Comparison of ENCODE assay signal across 9 cellular contexts in genomic region chr2:230774348-230774951, GRCh38.
DNase-seq lines count a peak whose midpoint lies in the region; ATAC-seq and TF ChIP-seq lines count a peak whose summit lies in the region.
"Had no signal": no experiment of that assay in that cellular context is flagged by ENCODE, and none has a peak within 500 bp of the region (broad histone marks: within the 10 kb centered on the region; RNA-seq: fewer than 3 reads in every experiment).

No MANE protein-coding gene starts in this region.

- H3K27me3 ChIP-seq in mesenchymal stem cell (ENCODE audit: control insufficient read depth in 1 of 2, insufficient read depth in 1 of 2, low read length in 2 of 2) = no peaks in the 10 kb centered on the region

- peak overlapping the region in 1 of 2 experiments; percentile 97 for H2BK12ac ChIP-seq in mesenchymal stem cell (ENCODE audit: low read length in 2 of 2)

- H3K4me3 ChIP-seq in choroid plexus epithelial cell (ENCODE audit: low read depth, low read length) = no peak overlapping the region
- peak overlapping the region in 1 of 2 experiments; percentile 53 for H3K4me3 ChIP-seq in mesenchymal stem cell (ENCODE audit: insufficient read depth in 1 of 2, low read depth in 1 of 2, low read length in 2 of 2)

- H3K9ac ChIP-seq in mesenchymal stem cell (ENCODE audit: low read length) = peak overlapping the region; percentile 86

- H3K36me3 ChIP-seq in mesenchymal stem cell (ENCODE audit: control insufficient read depth in 1 of 2, insufficient read depth in 2 of 2, low read depth in 1 of 2, low read length in 2 of 2) = peaks cover 0 to 55% of the 10 kb centered on the region in 2 experiments

- H3K23ac ChIP-seq in mesenchymal stem cell (ENCODE audit: low read length in 2 of 2) = no peak overlapping the region

- H3K18ac ChIP-seq in mesenchymal stem cell (ENCODE audit: low read depth in 1 of 2, low read length in 2 of 2) = peak overlapping the region; percentile 71 to 73

- H3K4ac ChIP-seq in mesenchymal stem cell (ENCODE audit: low read depth in 1 of 2, low read length in 2 of 2) = no peak overlapping the region

- peaks cover 11% of the 10 kb centered on the region for H3K79me1 ChIP-seq in mesenchymal stem cell (replicated peaks; ENCODE audit: low read length, poor library complexity, severe bottlenecking)

- no peak for ATAC-seq in HG02938 (IDR thresholded peaks at IDR 0.05; ENCODE audit: unreplicated experiment)
- ATAC-seq in HG03439 (IDR thresholded peaks at IDR 0.05; ENCODE audit: unreplicated experiment) = no peak

- no peak overlapping the region for H4K91ac ChIP-seq in mesenchymal stem cell (ENCODE audit: low read length)

- intact Hi-C loops in posterior cingulate gyrus (cut with DNase I) = no loop called here

- peaks cover 3% of the 10 kb centered on the region for H3K9me3 ChIP-seq in mesenchymal stem cell (ENCODE audit: control insufficient read depth, low read length)

- H3K14ac ChIP-seq in mesenchymal stem cell (ENCODE audit: low read length in 2 of 2) = no peak overlapping the region

- no peak overlapping the region for H2AK5ac ChIP-seq in mesenchymal stem cell (ENCODE audit: low read length, severe bottlenecking)

- no peak overlapping the region for H3K4me2 ChIP-seq in mesenchymal stem cell (ENCODE audit: low read length, poor library complexity, severe bottlenecking)

- H4K8ac ChIP-seq in mesenchymal stem cell (ENCODE audit: low read length) = no peak overlapping the region

- peak; percentile 75 for DNase-seq in AG20443 (ENCODE audit: low spot score)
- DNase-seq in HT1080 (ENCODE audit: low read depth) = peak; percentile 72
- DNase-seq in choroid plexus epithelial cell (ENCODE audit: low read depth) = peak; percentile 80
- DNase-seq in mesenchymal stem cell = peak; percentile 94
- DNase-seq in GM20000 (ENCODE audit: low spot score) = no peak
- no peak for DNase-seq in posterior cingulate gyrus
- DNase-seq: NCI-H69 had no signal

- peak overlapping the region; percentile 42 for H3K27ac ChIP-seq in mesenchymal stem cell (ENCODE audit: low read length, poor library complexity, severe bottlenecking)

- H2BK120ac ChIP-seq in mesenchymal stem cell (ENCODE audit: low read depth, low read length) = no peak overlapping the region

- 61% methylated on average over 4 of the region's 4 CpGs for whole genome bisulfite sequencing in mesenchymal stem cell

- no peak overlapping the region for H2BK15ac ChIP-seq in mesenchymal stem cell (ENCODE audit: low read depth, poor library complexity, severe bottlenecking)

- no peak overlapping the region for H2BK5ac ChIP-seq in mesenchymal stem cell (ENCODE audit: low read depth, low read length, poor library complexity, severe bottlenecking)

- TF ChIP-seq CTCF in choroid plexus epithelial cell (conservative IDR thresholded peaks at IDR 0.05; ENCODE audit: low read depth, low read length) (no peak), GM20000 (IDR thresholded peaks at IDR 0.05; ENCODE audit: extremely low read depth, missing control alignments) (no peak)

- H3K4me1 ChIP-seq in mesenchymal stem cell (ENCODE audit: control insufficient read depth, insufficient read depth, low read depth, low read length) = peaks cover 10% of the 10 kb centered on the region

- no peak overlapping the region for H2AFZ ChIP-seq in mesenchymal stem cell (ENCODE audit: low read depth, low read length)

Comparison
In these comparisons a context has a peak if more than half of its experiments do, and no peak if none do; other contexts are left out.
1. DNase-seq: peak in AG20443 (single experiment), HT1080 (single experiment), choroid plexus epithelial cell (single experiment) and mesenchymal stem cell (single experiment); none in GM20000 (single experiment) and posterior cingulate gyrus (0 of 10).